Comparison of ENCODE assay signal across 29 cellular contexts in the genomic region with DNA sequence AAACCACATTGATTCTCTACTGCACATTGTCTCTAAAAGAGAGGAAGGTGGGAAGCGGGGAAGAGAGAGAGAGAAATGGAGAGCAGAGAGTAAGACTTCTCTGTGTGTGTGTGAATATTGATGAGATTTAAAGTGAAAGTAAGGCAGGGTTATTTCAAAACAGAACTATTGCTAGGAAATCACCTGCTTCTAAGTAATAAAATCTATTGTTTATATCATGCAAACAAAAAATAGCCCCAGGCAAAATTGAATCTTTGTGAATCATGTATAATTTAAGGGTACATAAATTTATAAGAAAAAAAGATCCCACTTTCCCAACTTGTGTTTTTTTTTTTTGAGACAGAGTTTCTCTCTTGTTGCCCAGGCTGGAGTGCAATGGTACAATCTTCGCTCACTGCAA. TPM values are rescaled to one million over a fixed set of nuclear protein-coding genes. Genes with fewer than 3 reads are reported as not detected.
"Had no signal": no experiment of that assay in that cellular context is flagged by ENCODE, and none has a peak within 500 bp of the region (broad histone marks: within the 10 kb centered on the region; RNA-seq: fewer than 3 reads in every experiment).

No MANE protein-coding gene starts in this region.

- ATAC-seq: activated CD8-positive, alpha-beta memory T cell treated with anti-CD3 and anti-CD28 coated beads, Interleukin-2, amount 10 ng/mL, durations not matched to agents 7 days and 5 days; activated naive CD4-positive, alpha-beta T cell treated with anti-CD3 and anti-CD28 coated beads, Interleukin-2, amount 50 U/mL, for 72 hours; esophagus mucosa; gastrocnemius medialis; naive thymus-derived CD4-positive, alpha-beta T cell; WTC11 had no signal

- H3K4me3 ChIP-seq: adrenal gland, gastrocnemius medialis, left ventricle myocardium inferior, prostate gland, right atrium auricular region, tibial artery had no signal

- H3K27me3 Mint-ChIP-seq: activated CD4-positive, alpha-beta memory T cell treated with anti-CD3 and anti-CD28 coated beads, Interleukin-2, amount 10 ng/mL, durations not matched to agents 7 days and 5 days; activated CD8-positive, alpha-beta memory T cell treated with anti-CD3 and anti-CD28 coated beads, Interleukin-2, amount 10 ng/mL, durations not matched to agents 7 days and 5 days; naive thymus-derived CD4-positive, alpha-beta T cell; stimulated activated naive CD8-positive, alpha-beta T cell treated with anti-CD3 and anti-CD28 coated beads, Interleukin-15, Interleukin-2, amounts not matched to agents 100 ng/mL and 50 ng/mL, for 24 hours had no signal

- H3K36me3 Mint-ChIP-seq: WTC11 had no signal

- H3K4me3 Mint-ChIP-seq: activated CD4-positive, alpha-beta memory T cell treated with anti-CD3 and anti-CD28 coated beads, Interleukin-2, amount 10 ng/mL, durations not matched to agents 7 days and 5 days; activated CD8-positive, alpha-beta memory T cell treated with anti-CD3 and anti-CD28 coated beads, Interleukin-2, amount 10 ng/mL, durations not matched to agents 7 days and 5 days; neural crest cell; stimulated activated naive CD8-positive, alpha-beta T cell treated with anti-CD3 and anti-CD28 coated beads, Interleukin-15, Interleukin-2, amounts not matched to agents 100 ng/mL and 50 ng/mL, for 24 hours; WTC11 had no signal

- H3K27ac Mint-ChIP-seq: activated CD4-positive, alpha-beta memory T cell treated with anti-CD3 and anti-CD28 coated beads, Interleukin-2, amount 10 ng/mL, durations not matched to agents 7 days and 5 days; activated CD8-positive, alpha-beta memory T cell treated with anti-CD3 and anti-CD28 coated beads, Interleukin-2, amount 10 ng/mL, durations not matched to agents 7 days and 5 days; stimulated activated naive CD8-positive, alpha-beta T cell treated with anti-CD3 and anti-CD28 coated beads, Interleukin-15, Interleukin-2, amounts not matched to agents 100 ng/mL and 50 ng/mL, for 24 hours; WTC11 had no signal

- H3K27ac ChIP-seq: adrenal gland, gastrocnemius medialis, left ventricle myocardium inferior, prostate gland, right atrium auricular region, tibial artery had no signal

- H3K27me3 ChIP-seq: adrenal gland, gastrocnemius medialis, right atrium auricular region, tibial artery had no signal

- H3K9me3 ChIP-seq: adrenal gland, gastrocnemius medialis, left ventricle myocardium inferior, prostate gland, right atrium auricular region, tibial artery had no signal

- H3K4me1 ChIP-seq: adrenal gland, gastrocnemius medialis, left ventricle myocardium inferior, prostate gland, right atrium auricular region, tibial artery had no signal

- H3K9me3 Mint-ChIP-seq: activated naive CD4-positive, alpha-beta T cell treated with anti-CD3 and anti-CD28 coated beads, Interleukin-2, amount 50 U/mL, for 72 hours; neural crest cell; stimulated activated naive CD8-positive, alpha-beta T cell treated with anti-CD3 and anti-CD28 coated beads, Interleukin-15, Interleukin-2, amounts not matched to agents 100 ng/mL and 50 ng/mL, for 24 hours; WTC11 had no signal

- H3K36me3 ChIP-seq: adrenal gland, gastrocnemius medialis, left ventricle myocardium inferior, prostate gland, right atrium auricular region, tibial artery had no signal

- H3K4me1 Mint-ChIP-seq: WTC11 had no signal

- DNase-seq: activated CD4-positive, alpha-beta memory T cell treated with anti-CD3 and anti-CD28 coated beads, Interleukin-2, amount 10 ng/mL, durations not matched to agents 7 days and 5 days; activated CD4-positive, alpha-beta T cell treated with anti-CD3 and anti-CD28 coated beads for 4 hours; activated CD8-positive, alpha-beta memory T cell treated with anti-CD3 and anti-CD28 coated beads, Interleukin-2, amount 10 ng/mL, durations not matched to agents 7 days and 5 days; activated T-cell treated with anti-CD3 and anti-CD28 coated beads for 4 hours; adrenal gland; central memory CD4-positive, alpha-beta T cell; effector memory CD4-positive, alpha-beta T cell; gastrocnemius medialis; head of caudate nucleus; hypothalamus; left ventricle myocardium inferior; naive thymus-derived CD4-positive, alpha-beta T cell; stimulated activated CD4-positive, alpha-beta T cell treated with anti-CD3 and anti-CD28 coated beads, Interleukin-4, amount 100 ng/mL, for 24 hours; T1000; tibial artery had no signal

RNA-seq across cellular contexts. Expression of a gene that starts 1.2 kb away (rescaled TPM):
- total RNA-seq: activated naive CD4-positive, alpha-beta T cell treated with anti-CD3 and anti-CD28 coated beads, Interleukin-2, amount 50 U/mL, for 72 hours; astrocyte; dermis microvascular lymphatic vessel endothelial cell; endothelial cell of umbilical vein; esophagus mucosa; gastrocnemius medialis; mesenteric fat pad; neural crest cell; osteocyte; prostate gland; right atrium auricular region; T-helper 1 cell treated with Interleukin-12 subunit alpha and Interleukin-12 subunit beta and Interleukin-4 antibody, amounts not matched to agents 30 ng/mL and 1 ng/mL, for 36 hours; urinary bladder; WTC11 had no signal

RNA-seq across cellular contexts. Expression of a gene that starts 21.8 kb away (rescaled TPM):
- total RNA-seq: neural crest cell, osteocyte had no signal

RNA-seq across cellular contexts. Expression of a gene that starts 51.1 kb away (rescaled TPM):
- total RNA-seq: neural crest cell had no signal
